Comparison of ENCODE assay signal across 8 cellular contexts in genomic region chr9:33473216-33473615, GRCh38. TPM values are rescaled to one million over a fixed set of nuclear protein-coding genes. Genes with fewer than 3 reads are reported as not detected.
A peak's percentile ranks its signal among the peaks of the same experiment; 100 is the strongest.
DNase-seq lines count a peak whose midpoint lies in the region; ATAC-seq and TF ChIP-seq lines count a peak whose summit lies in the region.

No MANE protein-coding gene starts in this region.

- intact Hi-C loops in breast epithelium (cut with DNase I; ENCODE audit: low total_unique reads): no loop called here
- intact Hi-C loops in aorta (cut with DNase I): no loop called here

- no peak overlapping the region for H2BK5ac ChIP-seq in mesendoderm (ENCODE audit: low read length)

- no peak for TF ChIP-seq POLR2A in breast epithelium (IDR thresholded peaks at IDR 0.05)

- peak overlapping the region; percentile 99 for H3K27ac Mint-ChIP-seq in activated naive CD4-positive, alpha-beta T cell treated with anti-CD3 and anti-CD28 coated beads, Interleukin-2, amount 50 U/mL, for 24 hours

- H3K27ac ChIP-seq in breast epithelium: peak overlapping the region; percentile 65 to 80
- no peak overlapping the region for H3K27ac ChIP-seq in mesendoderm (ENCODE audit: low read depth, low read length)
- no peak overlapping the region for H3K27ac ChIP-seq in aorta (ENCODE audit: low read depth in 1 of 2, low read length in 2 of 2)

- ATAC-seq in aorta (ENCODE audit: low FRiP score): no peak

- H3K18ac ChIP-seq in mesendoderm (ENCODE audit: low read length): no peak overlapping the region

- peaks cover 15% of the 10 kb centered on the region for H3K36me3 Mint-ChIP-seq in activated naive CD4-positive, alpha-beta T cell treated with anti-CD3 and anti-CD28 coated beads, Interleukin-2, amount 50 U/mL, for 24 hours

- no peak overlapping the region for H2BK120ac ChIP-seq in mesendoderm (ENCODE audit: low read depth, low read length)

- H3K9me3 Mint-ChIP-seq in activated naive CD4-positive, alpha-beta T cell treated with anti-CD3 and anti-CD28 coated beads, Interleukin-2, amount 50 U/mL, for 24 hours: no peaks in the 10 kb centered on the region

- H3K4me3 Mint-ChIP-seq in activated naive CD4-positive, alpha-beta T cell treated with anti-CD3 and anti-CD28 coated beads, Interleukin-2, amount 50 U/mL, for 24 hours: peak overlapping the region; percentile 100

- H3K9me3 ChIP-seq in breast epithelium (no peaks in the 10 kb centered on the region), aorta (ENCODE audit: control insufficient read depth, low read length) (no peaks in the 10 kb centered on the region)

- peaks cover 30% of the 10 kb centered on the region for H3K4me1 Mint-ChIP-seq in activated naive CD4-positive, alpha-beta T cell treated with anti-CD3 and anti-CD28 coated beads, Interleukin-2, amount 50 U/mL, for 24 hours

- H3K27me3 ChIP-seq in breast epithelium: no peaks in the 10 kb centered on the region
- no peaks in the 10 kb centered on the region for H3K27me3 ChIP-seq in mesendoderm (ENCODE audit: insufficient read depth, low read length, poor library complexity)
- no peaks in the 10 kb centered on the region for H3K27me3 ChIP-seq in aorta (ENCODE audit: control insufficient read depth in 1 of 2, insufficient read depth in 2 of 2, low read length in 1 of 2)

- no peak for DNase-seq in activated naive CD4-positive, alpha-beta T cell treated with Interleukin-2 at 50 U/mL for 16 hours
- peak in 1 of 2 donors; percentile 28 for DNase-seq in breast epithelium (ENCODE audit: low spot score in 2 of 2)
- no peak for DNase-seq in mesendoderm
- DNase-seq in aorta: peak; percentile 33 to 60
- DNase-seq in NCI-H446 treated with DMSO at 0.1 percent for 48 hours (lab: John Stamatoyannopoulos, UW): no peak
- no peak for DNase-seq in GM19240 (ENCODE audit: insufficient read length, low spot score)
- no peak for DNase-seq in EL

- no peak overlapping the region for H3K4ac ChIP-seq in mesendoderm (ENCODE audit: low read depth, low read length)

- H2BK15ac ChIP-seq in mesendoderm (replicated peaks; ENCODE audit: low read depth): no peak overlapping the region

- H3K56ac ChIP-seq in mesendoderm (ENCODE audit: low read length): peak overlapping the region; percentile 94

- no peak overlapping the region for H4K5ac ChIP-seq in mesendoderm (ENCODE audit: low read length)

- H3K27me3 Mint-ChIP-seq in activated naive CD4-positive, alpha-beta T cell treated with anti-CD3 and anti-CD28 coated beads, Interleukin-2, amount 50 U/mL, for 24 hours: no peaks in the 10 kb centered on the region

- H4K8ac ChIP-seq in mesendoderm (ENCODE audit: low read depth, low read length): no peak overlapping the region

- H3K36me3 ChIP-seq in breast epithelium (no peaks in the 10 kb centered on the region), mesendoderm (ENCODE audit: control insufficient read depth, insufficient read depth, low read length) (peaks cover 10% of the 10 kb centered on the region), aorta (ENCODE audit: control insufficient read depth in 1 of 2, insufficient read depth in 2 of 2, low read length in 1 of 2) (peaks cover 0 to 7% of the 10 kb centered on the region in 2 donors)

- no peak overlapping the region for H3K23ac ChIP-seq in mesendoderm (ENCODE audit: low read length)

- H3K9ac ChIP-seq in mesendoderm (ENCODE audit: low read length): peak overlapping the region; percentile 70

- H3K79me1 ChIP-seq in mesendoderm (ENCODE audit: low read length): peaks cover 7% of the 10 kb centered on the region

- peak overlapping the region; percentile 90 for H3K4me2 ChIP-seq in mesendoderm (ENCODE audit: low read length)

- peaks cover 23% of the 10 kb centered on the region for H3K79me2 ChIP-seq in mesendoderm (ENCODE audit: control insufficient read depth, insufficient read depth, low read length)

- no CpG with 5 or more reads among the region's 14 CpGs for WGBS in mesendoderm (ENCODE audit: extremely low coverage, insufficient coverage, low lambda C conversion rate)
- 1% methylated on average over 14 of the region's 14 CpGs for WGBS in aorta, 2 donors

- TF ChIP-seq CTCF in breast epithelium (IDR thresholded peaks at IDR 0.05): no peak

- peak overlapping the region; percentile 92 to 95 (median 94) for H3K4me3 ChIP-seq in breast epithelium
- H3K4me3 ChIP-seq in mesendoderm (ENCODE audit: low read length): peak overlapping the region; percentile 94
- H3K4me3 ChIP-seq in aorta (ENCODE audit: low read length in 2 of 2): peak overlapping the region; percentile 84

- H2AK5ac ChIP-seq in mesendoderm (ENCODE audit: low read length): no peak overlapping the region

- peaks cover 0 to 13% of the 10 kb centered on the region in 2 donors for H3K4me1 ChIP-seq in breast epithelium
- H3K4me1 ChIP-seq in mesendoderm (ENCODE audit: control insufficient read depth, low read depth, low read length): peaks cover 2% of the 10 kb centered on the region
- H3K4me1 ChIP-seq in aorta (ENCODE audit: control insufficient read depth in 1 of 2, insufficient read depth in 2 of 2, low read length in 2 of 2): peaks cover 0 to 2% of the 10 kb centered on the region in 2 donors

RNA-seq across cellular contexts. Expression of gene NOL6, which starts 0.5 kb away (rescaled TPM):
- 10 to 100 TPM; 14.2 to 23.9 (median 22.3) TPM for total RNA-seq in breast epithelium
- 37.8 TPM for polyA plus RNA-seq in mesendoderm (2013, experiment 1 of 2)
- 36.5 TPM for polyA plus RNA-seq in mesendoderm (2013, experiment 2 of 2)
- 10 to 100 TPM; 20.2 to 24.3 TPM for total RNA-seq in aorta
- 10 to 100 TPM in 1 of 2 donors, 1 to 10 TPM in 1; 5.9 to 26.5 TPM for polyA plus RNA-seq in aorta

RNA-seq across cellular contexts. Expression of gene AQP3, which starts 25.8 kb away (rescaled TPM):
- 10 to 100 TPM; 19.0 to 47.9 (median 45.1) TPM for total RNA-seq in breast epithelium
- 2.6 TPM for polyA plus RNA-seq in mesendoderm (2013, experiment 1 of 2)
- 2.9 TPM for polyA plus RNA-seq in mesendoderm (2013, experiment 2 of 2)
- total RNA-seq in aorta: 1 to 10 TPM; 2.8 to 6.0 TPM
- polyA plus RNA-seq in aorta: 1 to 10 TPM; 2.8 to 9.3 TPM

RNA-seq across cellular contexts. Expression of gene ANKRD18B, which starts 50.8 kb away (rescaled TPM):
- total RNA-seq in breast epithelium: not detected
- polyA plus RNA-seq in mesendoderm (2013, experiment 1 of 2): 3.9 TPM
- 4.2 TPM for polyA plus RNA-seq in mesendoderm (2013, experiment 2 of 2)
- not detected for total RNA-seq in aorta
- polyA plus RNA-seq in aorta: not detected

Comparison
In these comparisons a context has a peak if more than half of its experiments do, and no peak if none do; other contexts are left out.
1. DNase-seq: peak in aorta (2 of 2); none in activated naive CD4-positive, alpha-beta T cell treated with Interleukin-2 at 50 U/mL for 16 hours (single experiment), mesendoderm (single experiment), NCI-H446 treated with DMSO at 0.1 percent for 48 hours (single experiment), GM19240 (single experiment) and EL (single experiment).
2. H3K27ac ChIP-seq: peak in breast epithelium (2 of 2); none in mesendoderm (single experiment) and aorta (0 of 2).
3. Peak in every context shown above with its lines, with median percentiles within 50 percentile points of each other: H3K4me3 ChIP-seq.